In the genomic region with DNA sequence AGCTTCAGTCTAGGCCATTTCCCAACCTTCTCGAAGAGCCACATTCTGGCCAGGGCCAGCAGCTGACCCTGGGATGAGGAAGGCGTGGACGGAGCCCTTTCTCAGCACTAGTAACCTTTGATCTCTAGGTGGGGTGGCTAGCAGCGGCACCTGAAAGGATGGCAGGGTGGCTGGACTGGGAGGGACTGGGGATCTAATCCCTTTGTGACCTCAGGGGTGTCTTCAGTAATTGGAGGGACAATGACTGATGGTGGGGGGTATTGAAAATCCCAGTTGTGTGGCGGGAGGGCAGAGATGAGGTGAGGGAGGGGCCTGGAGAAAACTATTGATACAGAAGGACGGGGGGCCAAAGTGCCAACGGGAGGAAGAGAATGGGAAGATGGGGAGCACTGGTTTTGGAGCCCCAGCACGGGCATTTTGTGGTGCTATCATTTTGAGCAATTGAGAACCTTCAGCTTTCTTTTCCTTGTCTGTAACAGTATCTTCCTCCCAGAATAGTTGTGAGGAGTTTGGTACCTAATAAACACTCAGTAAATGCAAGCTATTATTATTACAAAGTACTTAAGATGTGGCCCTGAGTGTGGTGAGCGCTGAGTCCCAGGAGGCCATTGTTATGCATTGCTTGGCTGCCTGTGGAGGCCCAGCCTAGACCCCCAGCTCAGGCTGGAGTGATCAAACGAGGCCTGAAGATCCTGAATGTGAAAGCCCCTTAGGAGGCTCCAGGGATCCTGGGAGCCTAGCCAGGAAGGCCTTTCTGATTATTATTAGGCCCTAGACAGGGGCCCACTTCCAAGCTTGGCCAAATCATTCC, we compare ENCODE assay signal across 1 cellular context.
TF ChIP-seq lines count a peak whose summit lies in the region.

No MANE protein-coding gene starts in this region.

TF ChIP-seq in HepG2, 621 proteins besides CTCF, POLR2A, EP300 and RAD21 (continued from another document and continues in another):
- TF ChIP-seq ARID4A (CRISPR knock-in tag; IDR thresholded peaks at IDR 0.05; ENCODE audit: borderline replicate concordance) (no peak), GTF3A (CRISPR knock-in tag; conservative IDR thresholded peaks at IDR 0.05) (no peak), PATZ1 (CRISPR knock-in tag; IDR thresholded peaks at IDR 0.05) (peak; percentile 58), DMAP1 (CRISPR knock-in tag; IDR thresholded peaks at IDR 0.05) (no peak; the same call in 1 of the 2 replicates), ZBTB1 (CRISPR knock-in tag; IDR thresholded peaks at IDR 0.05; ENCODE audit: borderline replicate concordance) (no peak), ZNF333 (CRISPR knock-in tag; IDR thresholded peaks at IDR 0.05; ENCODE audit: borderline replicate concordance) (no peak), CBX2 (IDR thresholded peaks at IDR 0.05; ENCODE audit: low read depth, low read length) (no peak), CBX2 (CRISPR knock-in tag; IDR thresholded peaks at IDR 0.05; ENCODE audit: low read depth) (no peak), ZNF570 (CRISPR knock-in tag; IDR thresholded peaks at IDR 0.05; ENCODE audit: borderline replicate concordance) (no peak), ZNF30 (CRISPR knock-in tag; IDR thresholded peaks at IDR 0.05) (no peak), SNRNP70 (IDR thresholded peaks at IDR 0.05; ENCODE audit: low read depth, low read length) (no peak), SMAD1 (CRISPR knock-in tag; IDR thresholded peaks at IDR 0.05; ENCODE audit: borderline replicate concordance, low read depth) (no peak), ZSCAN5A (CRISPR knock-in tag; IDR thresholded peaks at IDR 0.05; ENCODE audit: borderline replicate concordance) (no peak), ZC3H13 (CRISPR knock-in tag; IDR thresholded peaks at IDR 0.05) (no peak), NBN (conservative IDR thresholded peaks at IDR 0.05) (no peak), ZFP62 (CRISPR knock-in tag; IDR thresholded peaks at IDR 0.05) (no peak), ELF3 (CRISPR knock-in tag; IDR thresholded peaks at IDR 0.05) (0 out of 2 replicates have a peak, but pooled peaks have one; percentile 10), REPIN1 (CRISPR knock-in tag; IDR thresholded peaks at IDR 0.05; ENCODE audit: borderline replicate concordance, low read depth) (no peak), NAIF1 (CRISPR knock-in tag; IDR thresholded peaks at IDR 0.05; ENCODE audit: borderline replicate concordance) (no peak), EHMT2 (IDR thresholded peaks at IDR 0.05; ENCODE audit: borderline replicate concordance, low read depth, low read length) (no peak), MATR3 (CRISPR knock-in tag; IDR thresholded peaks at IDR 0.05) (no peak), PTBP1 (IDR thresholded peaks at IDR 0.05; ENCODE audit: low read depth, low read length, poor library complexity, severe bottlenecking) (no peak), ARNT (IDR thresholded peaks at IDR 0.05) (no peak), MZF1 (CRISPR knock-in tag; IDR thresholded peaks at IDR 0.05; ENCODE audit: borderline replicate concordance) (no peak), DNMT1 (CRISPR knock-in tag; IDR thresholded peaks at IDR 0.05) (no peak), SAFB2 (CRISPR knock-in tag; IDR thresholded peaks at IDR 0.05; ENCODE audit: borderline replicate concordance, low read depth) (no peak), U2AF2 (IDR thresholded peaks at IDR 0.05; ENCODE audit: low read depth, low read length) (no peak), HMGA1 (CRISPR knock-in tag; conservative IDR thresholded peaks at IDR 0.05) (no peak), MAFK (conservative IDR thresholded peaks at IDR 0.05 in 1 of 2, IDR thresholded peaks at IDR 0.05 in 1 of 2; ENCODE audit: low read length in 2 of 2) (no peak), HNRNPL (IDR thresholded peaks at IDR 0.05; ENCODE audit: low read depth, low read length) (no peak), POGZ (CRISPR knock-in tag; IDR thresholded peaks at IDR 0.05) (0 out of 2 replicates have a peak, but pooled peaks have one; percentile 32), ZNF547 (CRISPR knock-in tag; IDR thresholded peaks at IDR 0.05) (no peak), ZMAT3 (CRISPR knock-in tag; conservative IDR thresholded peaks at IDR 0.05) (no peak), ZNF883 (CRISPR knock-in tag; IDR thresholded peaks at IDR 0.05; ENCODE audit: not compliant biosample characterization) (no peak)
- TF ChIP-seq, protein P1, sequence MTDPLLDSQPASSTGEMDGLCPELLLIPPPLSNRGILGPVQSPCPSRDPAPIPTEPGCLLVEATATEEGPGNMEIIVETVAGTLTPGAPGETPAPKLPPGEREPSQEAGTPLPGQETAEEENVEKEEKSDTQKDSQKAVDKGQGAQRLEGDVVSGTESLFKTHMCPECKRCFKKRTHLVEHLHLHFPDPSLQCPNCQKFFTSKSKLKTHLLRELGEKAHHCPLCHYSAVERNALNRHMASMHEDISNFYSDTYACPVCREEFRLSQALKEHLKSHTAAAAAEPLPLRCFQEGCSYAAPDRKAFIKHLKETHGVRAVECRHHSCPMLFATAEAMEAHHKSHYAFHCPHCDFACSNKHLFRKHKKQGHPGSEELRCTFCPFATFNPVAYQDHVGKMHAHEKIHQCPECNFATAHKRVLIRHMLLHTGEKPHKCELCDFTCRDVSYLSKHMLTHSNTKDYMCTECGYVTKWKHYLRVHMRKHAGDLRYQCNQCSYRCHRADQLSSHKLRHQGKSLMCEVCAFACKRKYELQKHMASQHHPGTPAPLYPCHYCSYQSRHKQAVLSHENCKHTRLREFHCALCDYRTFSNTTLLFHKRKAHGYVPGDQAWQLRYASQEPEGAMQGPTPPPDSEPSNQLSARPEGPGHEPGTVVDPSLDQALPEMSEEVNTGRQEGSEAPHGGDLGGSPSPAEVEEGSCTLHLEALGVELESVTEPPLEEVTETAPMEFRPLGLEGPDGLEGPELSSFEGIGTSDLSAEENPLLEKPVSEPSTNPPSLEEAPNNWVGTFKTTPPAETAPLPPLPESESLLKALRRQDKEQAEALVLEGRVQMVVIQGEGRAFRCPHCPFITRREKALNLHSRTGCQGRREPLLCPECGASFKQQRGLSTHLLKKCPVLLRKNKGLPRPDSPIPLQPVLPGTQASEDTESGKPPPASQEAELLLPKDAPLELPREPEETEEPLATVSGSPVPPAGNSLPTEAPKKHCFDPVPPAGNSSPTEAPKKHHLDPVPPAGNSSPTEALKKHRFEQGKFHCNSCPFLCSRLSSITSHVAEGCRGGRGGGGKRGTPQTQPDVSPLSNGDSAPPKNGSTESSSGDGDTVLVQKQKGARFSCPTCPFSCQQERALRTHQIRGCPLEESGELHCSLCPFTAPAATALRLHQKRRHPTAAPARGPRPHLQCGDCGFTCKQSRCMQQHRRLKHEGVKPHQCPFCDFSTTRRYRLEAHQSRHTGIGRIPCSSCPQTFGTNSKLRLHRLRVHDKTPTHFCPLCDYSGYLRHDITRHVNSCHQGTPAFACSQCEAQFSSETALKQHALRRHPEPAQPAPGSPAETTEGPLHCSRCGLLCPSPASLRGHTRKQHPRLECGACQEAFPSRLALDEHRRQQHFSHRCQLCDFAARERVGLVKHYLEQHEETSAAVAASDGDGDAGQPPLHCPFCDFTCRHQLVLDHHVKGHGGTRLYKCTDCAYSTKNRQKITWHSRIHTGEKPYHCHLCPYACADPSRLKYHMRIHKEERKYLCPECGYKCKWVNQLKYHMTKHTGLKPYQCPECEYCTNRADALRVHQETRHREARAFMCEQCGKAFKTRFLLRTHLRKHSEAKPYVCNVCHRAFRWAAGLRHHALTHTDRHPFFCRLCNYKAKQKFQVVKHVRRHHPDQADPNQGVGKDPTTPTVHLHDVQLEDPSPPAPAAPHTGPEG (CRISPR knock-in tag; IDR thresholded peaks at IDR 0.05), result no peak
- TF ChIP-seq, protein P2, sequence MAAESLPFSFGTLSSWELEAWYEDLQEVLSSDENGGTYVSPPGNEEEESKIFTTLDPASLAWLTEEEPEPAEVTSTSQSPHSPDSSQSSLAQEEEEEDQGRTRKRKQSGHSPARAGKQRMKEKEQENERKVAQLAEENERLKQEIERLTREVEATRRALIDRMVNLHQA (CRISPR knock-in tag; IDR thresholded peaks at IDR 0.05), result no peak
- TF ChIP-seq, protein P3, sequence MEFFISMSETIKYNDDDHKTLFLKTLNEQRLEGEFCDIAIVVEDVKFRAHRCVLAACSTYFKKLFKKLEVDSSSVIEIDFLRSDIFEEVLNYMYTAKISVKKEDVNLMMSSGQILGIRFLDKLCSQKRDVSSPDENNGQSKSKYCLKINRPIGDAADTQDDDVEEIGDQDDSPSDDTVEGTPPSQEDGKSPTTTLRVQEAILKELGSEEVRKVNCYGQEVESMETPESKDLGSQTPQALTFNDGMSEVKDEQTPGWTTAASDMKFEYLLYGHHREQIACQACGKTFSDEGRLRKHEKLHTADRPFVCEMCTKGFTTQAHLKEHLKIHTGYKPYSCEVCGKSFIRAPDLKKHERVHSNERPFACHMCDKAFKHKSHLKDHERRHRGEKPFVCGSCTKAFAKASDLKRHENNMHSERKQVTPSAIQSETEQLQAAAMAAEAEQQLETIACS (CRISPR knock-in tag; IDR thresholded peaks at IDR 0.05), result no peak
- TF ChIP-seq, protein P4, sequence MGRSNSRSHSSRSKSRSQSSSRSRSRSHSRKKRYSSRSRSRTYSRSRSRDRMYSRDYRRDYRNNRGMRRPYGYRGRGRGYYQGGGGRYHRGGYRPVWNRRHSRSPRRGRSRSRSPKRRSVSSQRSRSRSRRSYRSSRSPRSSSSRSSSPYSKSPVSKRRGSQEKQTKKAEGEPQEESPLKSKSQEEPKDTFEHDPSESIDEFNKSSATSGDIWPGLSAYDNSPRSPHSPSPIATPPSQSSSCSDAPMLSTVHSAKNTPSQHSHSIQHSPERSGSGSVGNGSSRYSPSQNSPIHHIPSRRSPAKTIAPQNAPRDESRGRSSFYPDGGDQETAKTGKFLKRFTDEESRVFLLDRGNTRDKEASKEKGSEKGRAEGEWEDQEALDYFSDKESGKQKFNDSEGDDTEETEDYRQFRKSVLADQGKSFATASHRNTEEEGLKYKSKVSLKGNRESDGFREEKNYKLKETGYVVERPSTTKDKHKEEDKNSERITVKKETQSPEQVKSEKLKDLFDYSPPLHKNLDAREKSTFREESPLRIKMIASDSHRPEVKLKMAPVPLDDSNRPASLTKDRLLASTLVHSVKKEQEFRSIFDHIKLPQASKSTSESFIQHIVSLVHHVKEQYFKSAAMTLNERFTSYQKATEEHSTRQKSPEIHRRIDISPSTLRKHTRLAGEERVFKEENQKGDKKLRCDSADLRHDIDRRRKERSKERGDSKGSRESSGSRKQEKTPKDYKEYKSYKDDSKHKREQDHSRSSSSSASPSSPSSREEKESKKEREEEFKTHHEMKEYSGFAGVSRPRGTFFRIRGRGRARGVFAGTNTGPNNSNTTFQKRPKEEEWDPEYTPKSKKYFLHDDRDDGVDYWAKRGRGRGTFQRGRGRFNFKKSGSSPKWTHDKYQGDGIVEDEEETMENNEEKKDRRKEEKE (IDR thresholded peaks at IDR 0.05), result no peak
- TF ChIP-seq, protein P5, sequence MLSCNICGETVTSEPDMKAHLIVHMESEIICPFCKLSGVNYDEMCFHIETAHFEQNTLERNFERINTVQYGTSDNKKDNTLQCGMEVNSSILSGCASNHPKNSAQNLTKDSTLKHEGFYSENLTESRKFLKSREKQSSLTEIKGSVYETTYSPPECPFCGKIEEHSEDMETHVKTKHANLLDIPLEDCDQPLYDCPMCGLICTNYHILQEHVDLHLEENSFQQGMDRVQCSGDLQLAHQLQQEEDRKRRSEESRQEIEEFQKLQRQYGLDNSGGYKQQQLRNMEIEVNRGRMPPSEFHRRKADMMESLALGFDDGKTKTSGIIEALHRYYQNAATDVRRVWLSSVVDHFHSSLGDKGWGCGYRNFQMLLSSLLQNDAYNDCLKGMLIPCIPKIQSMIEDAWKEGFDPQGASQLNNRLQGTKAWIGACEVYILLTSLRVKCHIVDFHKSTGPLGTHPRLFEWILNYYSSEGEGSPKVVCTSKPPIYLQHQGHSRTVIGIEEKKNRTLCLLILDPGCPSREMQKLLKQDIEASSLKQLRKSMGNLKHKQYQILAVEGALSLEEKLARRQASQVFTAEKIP (CRISPR knock-in tag; IDR thresholded peaks at IDR 0.05; ENCODE audit: borderline replicate concordance), result no peak
